8 cellular contexts compared by ENCODE assay signal in the genomic region with DNA sequence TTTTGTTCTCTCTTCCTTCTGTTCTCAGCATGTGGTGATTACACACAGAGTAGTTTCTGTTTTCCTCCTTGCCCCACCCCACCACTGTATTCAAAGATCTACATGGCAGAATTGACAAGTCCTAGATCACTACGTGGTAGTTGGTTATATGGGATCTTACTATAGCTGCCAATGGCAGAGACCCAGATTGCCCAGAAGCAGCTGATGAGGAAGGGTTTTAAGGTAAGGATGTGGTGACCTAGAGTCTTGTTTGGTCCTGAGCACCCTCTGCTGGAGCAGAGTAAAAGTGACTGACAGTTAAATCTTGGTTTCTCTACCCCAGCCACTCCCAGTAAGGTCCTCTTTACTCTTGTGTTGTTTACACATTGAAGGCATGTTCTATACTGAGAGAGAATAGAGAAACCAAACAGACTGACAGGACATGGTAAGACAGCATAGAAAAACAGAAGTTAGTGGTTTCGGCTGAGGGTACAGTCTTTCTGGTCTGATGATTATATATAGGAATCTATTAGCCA. TPM values are rescaled to one million over a fixed set of nuclear protein-coding genes. Genes with fewer than 3 reads are reported as not detected.
DNase-seq lines count a peak whose midpoint lies in the region; ATAC-seq and TF ChIP-seq lines count a peak whose summit lies in the region.

No MANE protein-coding gene starts in this region.

- H3K36me3 Mint-ChIP-seq in activated T-cell treated with anti-CD3 and anti-CD28 coated beads, Interleukin-2, amount 50 U/mL, for 4 hours (ENCODE audit: insufficient read depth) = peaks cover 47% of the 10 kb centered on the region
- H3K36me3 Mint-ChIP-seq in chondrocyte (ENCODE audit: low read depth) (peaks cover 30% of the 10 kb centered on the region), memory B cell (peaks cover 27% of the 10 kb centered on the region)

- H3K27ac Mint-ChIP-seq in chondrocyte (ENCODE audit: unreplicated experiment) (peak overlapping the region; percentile 27), memory B cell (peak overlapping the region; percentile 99)

- H3K4me1 Mint-ChIP-seq in activated T-cell treated with anti-CD3 and anti-CD28 coated beads, Interleukin-2, amount 50 U/mL, for 4 hours (ENCODE audit: low read depth) = peaks cover 4% of the 10 kb centered on the region
- H3K4me1 Mint-ChIP-seq in chondrocyte (ENCODE audit: low read depth) (peaks cover 13% of the 10 kb centered on the region), memory B cell (peaks cover 16% of the 10 kb centered on the region)

- peak; percentile 66 to 70 for ATAC-seq in activated T-cell treated with anti-CD3 and anti-CD28 coated beads, Interleukin-2, amount 50 U/mL, for 4 hours
- ATAC-seq in GM21381 (IDR thresholded peaks at IDR 0.05; ENCODE audit: unreplicated experiment) (peak; percentile 95), HG03520 (IDR thresholded peaks at IDR 0.05; ENCODE audit: unreplicated experiment) (peak; percentile 94), memory B cell (ENCODE audit: low read depth) (peak; percentile 91)

- no peak overlapping the region for H3K4me3 Mint-ChIP-seq in activated T-cell treated with anti-CD3 and anti-CD28 coated beads, Interleukin-2, amount 50 U/mL, for 4 hours
- no peak overlapping the region for H3K4me3 Mint-ChIP-seq in chondrocyte (ENCODE audit: unreplicated experiment)
- peak overlapping the region; percentile 70 for H3K4me3 Mint-ChIP-seq in memory B cell

- TF ChIP-seq CTCF in chondrocyte (IDR thresholded peaks at IDR 0.05) = peak; percentile 81

- H3K27me3 Mint-ChIP-seq in activated T-cell treated with anti-CD3 and anti-CD28 coated beads, Interleukin-2, amount 50 U/mL, for 4 hours (ENCODE audit: low read depth) = no peaks in the 10 kb centered on the region
- no peaks in the 10 kb centered on the region for H3K27me3 Mint-ChIP-seq in chondrocyte (ENCODE audit: low read depth)
- H3K27me3 Mint-ChIP-seq in memory B cell = no peaks in the 10 kb centered on the region

- no peak for DNase-seq in activated T-cell treated with anti-CD3 and anti-CD28 coated beads, Interleukin-2, amount 50 U/mL, for 4 hours
- no peak for DNase-seq in activated T-cell treated with anti-CD3 and anti-CD28 coated beads, Interleukin-2, amount 50 U/mL, for 1 hour
- DNase-seq in RPMI8226 = peak; percentile 29
- no peak for DNase-seq in chondrocyte (ENCODE audit: low spot score)
- DNase-seq in memory B cell (ENCODE audit: low spot score in 2 of 2) = peak; percentile 50 to 76
- no peak for DNase-seq in NCI-H2029 treated with DMSO at 0.1 percent for 48 hours (lab: John Stamatoyannopoulos, UW)

- H3K9me3 Mint-ChIP-seq in activated T-cell treated with anti-CD3 and anti-CD28 coated beads, Interleukin-2, amount 50 U/mL, for 4 hours = no peaks in the 10 kb centered on the region
- H3K9me3 Mint-ChIP-seq in chondrocyte (ENCODE audit: low read depth) = no peaks in the 10 kb centered on the region
- no peaks in the 10 kb centered on the region for H3K9me3 Mint-ChIP-seq in memory B cell

RNA-seq across cellular contexts. Expression of a gene that starts 22.8 kb away (rescaled TPM):
- 10 to 100 TPM; 32.6 to 40.6 (median 38.2) TPM for total RNA-seq in activated T-cell treated with anti-CD3 and anti-CD28 coated beads, Interleukin-2, amount 50 U/mL, for 4 hours
- 40.2 to 45.6 TPM (median 41.4 TPM) in 3 replicates for total RNA-seq in chondrocyte

RNA-seq across cellular contexts. Expression of a gene that starts 27.0 kb away (rescaled TPM):
- 10 to 100 TPM; 45.4 to 48.3 (median 48.2) TPM for total RNA-seq in activated T-cell treated with anti-CD3 and anti-CD28 coated beads, Interleukin-2, amount 50 U/mL, for 4 hours
- total RNA-seq in chondrocyte = 57.3 to 69.3 TPM (median 59.6 TPM) in 3 replicates

RNA-seq across cellular contexts. Expression of a gene that starts 58.9 kb away (rescaled TPM):
- total RNA-seq in activated T-cell treated with anti-CD3 and anti-CD28 coated beads, Interleukin-2, amount 50 U/mL, for 4 hours = not detected
- not detected in 3 replicates for total RNA-seq in chondrocyte

Comparison
In these comparisons a context has a peak if more than half of its experiments do, and no peak if none do; other contexts are left out.
1. DNase-seq: peak in RPMI8226 (single experiment) and memory B cell (2 of 2); none in activated T-cell treated with anti-CD3 and anti-CD28 coated beads, Interleukin-2, amount 50 U/mL, for 4 hours (single experiment), activated T-cell treated with anti-CD3 and anti-CD28 coated beads, Interleukin-2, amount 50 U/mL, for 1 hour (single experiment), chondrocyte (single experiment) and NCI-H2029 treated with DMSO at 0.1 percent for 48 hours (single experiment).
2. Peak in every context shown above with its lines, with median percentiles within 50 percentile points of each other: ATAC-seq.